ENCODE assay signal across 1 cellular context in the genomic region with DNA sequence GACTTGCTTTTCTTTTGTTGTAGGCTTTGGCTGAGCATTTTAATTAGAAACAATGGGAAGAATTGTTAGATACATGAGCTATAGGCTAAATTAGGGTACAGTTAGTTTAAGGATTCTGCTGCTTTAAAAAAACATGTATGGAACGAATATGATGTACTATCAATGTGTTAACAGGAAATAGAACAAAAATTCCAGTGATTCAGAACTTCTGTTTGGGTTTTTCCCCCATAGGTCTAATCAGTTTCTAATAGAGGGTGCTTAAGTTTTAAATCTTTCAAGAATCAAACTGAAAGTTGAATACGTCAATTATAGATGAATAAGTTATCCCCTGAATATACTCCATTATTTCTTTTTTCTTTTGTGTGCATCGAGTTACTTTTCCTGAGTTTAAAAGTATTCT.
TF ChIP-seq lines count a peak whose summit lies in the region.

No MANE protein-coding gene starts in this region.

TF ChIP-seq in endothelial cell of umbilical vein, 7 proteins besides CTCF, POLR2A, EP300 and RAD21 (continued from another document):
- no peak for TF ChIP-seq JUN (IDR thresholded peaks at IDR 0.05; ENCODE audit: borderline replicate concordance, insufficient read depth, insufficient read length, low read depth)
TF ChIP-seq in endothelial cell of umbilical vein: peak in this region for 0.
